ENCODE assay signal across 19 cellular contexts in genomic region chr10:79287973-79288715, GRCh38. TPM values are rescaled to one million over a fixed set of nuclear protein-coding genes. Genes with fewer than 3 reads are reported as not detected.
DNase-seq lines count a peak whose midpoint lies in the region; ATAC-seq, FAIRE-seq and TF ChIP-seq lines count a peak whose summit lies in the region.
"Had no signal": no experiment of that assay in that cellular context is flagged by ENCODE, and none has a peak within 500 bp of the region (broad histone marks: within the 10 kb centered on the region; RNA-seq: fewer than 3 reads in every experiment).

No MANE protein-coding gene starts in this region.

- H3K27me3 Mint-ChIP-seq in activated CD4-positive, alpha-beta T cell treated with anti-CD3 and anti-CD28 coated beads, Interleukin-2, amount 10 ng/mL, durations not matched to agents 24 days and 14 days: no peaks in the 10 kb centered on the region
- no peaks in the 10 kb centered on the region for H3K27me3 Mint-ChIP-seq in naive thymus-derived CD4-positive, alpha-beta T cell
- no peaks in the 10 kb centered on the region for H3K27me3 Mint-ChIP-seq in type B pancreatic cell
- H3K27me3 Mint-ChIP-seq: activated T-cell treated with anti-CD3 and anti-CD28 coated beads, Interleukin-2, amount 50 U/mL, for 24 hours had no signal

- H3K36me3 Mint-ChIP-seq in activated CD4-positive, alpha-beta T cell treated with anti-CD3 and anti-CD28 coated beads, Interleukin-2, amount 10 ng/mL, durations not matched to agents 24 days and 14 days (ENCODE audit: low read depth): peaks cover 44% of the 10 kb centered on the region
- peaks cover 0 to 12% (median 7%) of the 10 kb centered on the region in 5 donors for H3K36me3 Mint-ChIP-seq in naive thymus-derived CD4-positive, alpha-beta T cell
- peaks cover 19% of the 10 kb centered on the region for H3K36me3 Mint-ChIP-seq in type B pancreatic cell

- H3K27ac ChIP-seq in K562 (ENCODE audit: extremely low read depth, low read depth, low read length) (no peak overlapping the region), prostate gland (no peak overlapping the region)
- H3K27ac ChIP-seq in naive thymus-derived CD4-positive, alpha-beta T cell (ENCODE audit: low read depth, low read length): no peak overlapping the region

- H3K4me3 Mint-ChIP-seq in activated CD4-positive, alpha-beta T cell treated with anti-CD3 and anti-CD28 coated beads, Interleukin-2, amount 10 ng/mL, durations not matched to agents 24 days and 14 days: no peak overlapping the region
- H3K4me3 Mint-ChIP-seq in naive thymus-derived CD4-positive, alpha-beta T cell: no peak overlapping the region
- no peak overlapping the region for H3K4me3 Mint-ChIP-seq in type B pancreatic cell
- H3K4me3 Mint-ChIP-seq: activated T-cell treated with anti-CD3 and anti-CD28 coated beads, Interleukin-2, amount 50 U/mL, for 24 hours had no signal

- H3K4me1 ChIP-seq in K562 (replicated peaks in 1 of 2; ENCODE audit: control insufficient read depth in 2 of 2, insufficient read depth in 2 of 2, low read length in 2 of 2) (peaks cover 0 to 28% of the 10 kb centered on the region in 2 experiments; a peak in 3 of 5 replicates), prostate gland (replicated peaks) (no peaks in the 10 kb centered on the region)
- peaks cover 21 to 31% of the 10 kb centered on the region in 2 donors for H3K4me1 ChIP-seq in naive thymus-derived CD4-positive, alpha-beta T cell (ENCODE audit: control insufficient read depth in 2 of 2, insufficient read depth in 2 of 2, low read length in 2 of 2)

- TF ChIP-seq POLR2A in K562 (conservative IDR thresholded peaks at IDR 0.05) (no peak), prostate gland (IDR thresholded peaks at IDR 0.05) (no peak)

- CTCF ChIA-PET in K562 (lab: Yijun Ruan, JAX; ENCODE audit: low intra/inter-chr PET ratio): no interaction called here
- CTCF ChIA-PET in naive thymus-derived CD4-positive, alpha-beta T cell (lab: Charles Lee): interaction anchor here (1.0 kb wide), 1 partner anchor 82 kb away, joined by 3 read pairs; no protein-coding TSS in a partner anchor

- no peak overlapping the region for H3K4me2 ChIP-seq in K562 (ENCODE audit: insufficient read depth, low read length)

- ATAC-seq in K562 (no peak), left colon (no peak)
- ATAC-seq in naive thymus-derived CD4-positive, alpha-beta T cell: no peak
- ATAC-seq: Right ventricle myocardium inferior had no signal

- no peaks in the 10 kb centered on the region for H3K9me1 ChIP-seq in K562 (ENCODE audit: control insufficient read depth, insufficient read depth, low read length)

- TF ChIP-seq RAD21 in K562 (CRISPR knock-in tag; conservative IDR thresholded peaks at IDR 0.05 in 1 of 2, IDR thresholded peaks at IDR 0.05 in 1 of 2): no peak

- H3K4me3 ChIP-seq in K562: no peak overlapping the region
- H3K4me3 ChIP-seq in naive thymus-derived CD4-positive, alpha-beta T cell (ENCODE audit: low read length): no peak overlapping the region
- no peak overlapping the region for H3K4me3 ChIP-seq in prostate gland

- 87% methylated on average over 15 of the region's 15 CpGs for WGBS in K562 (ENCODE audit: insufficient coverage, low coverage, missing lambda C conversion rate)
- WGBS in prostate gland: 84% methylated on average over 15 of the region's 15 CpGs

- H2AFZ ChIP-seq in K562 (ENCODE audit: low read depth, low read length): no peak overlapping the region

- peaks cover 58% of the 10 kb centered on the region for H3K4me1 Mint-ChIP-seq in activated CD4-positive, alpha-beta T cell treated with anti-CD3 and anti-CD28 coated beads, Interleukin-2, amount 10 ng/mL, durations not matched to agents 24 days and 14 days
- peaks cover 24 to 58% (median 38%) of the 10 kb centered on the region in 7 donors for H3K4me1 Mint-ChIP-seq in naive thymus-derived CD4-positive, alpha-beta T cell
- H3K4me1 Mint-ChIP-seq in type B pancreatic cell (ENCODE audit: unreplicated experiment): peaks cover 20% of the 10 kb centered on the region

- BruUV-seq in K562 (replicated peaks; lab: Mats Ljungman, UMichigan): no TSS peak

- no peaks in the 10 kb centered on the region for H3K79me2 ChIP-seq in K562 (ENCODE audit: control insufficient read depth, insufficient read depth, low read length)

- POLR2A ChIA-PET in K562 (lab: Yijun Ruan, JAX): interaction anchor here (1.5 kb wide), 1 partner anchor 20 kb away, joined by 4 read pairs; no protein-coding TSS in a partner anchor
- POLR2A ChIA-PET in naive thymus-derived CD4-positive, alpha-beta T cell (lab: Charles Lee): interaction anchor here (0.6 kb wide), 1 partner anchor 915 kb away, joined by 3 read pairs; no protein-coding TSS in a partner anchor

- H3K9me3 ChIP-seq in K562 (replicated peaks; ENCODE audit: control insufficient read depth, insufficient read depth, low read depth, low read length): no peaks in the 10 kb centered on the region
- no peaks in the 10 kb centered on the region for H3K9me3 ChIP-seq in naive thymus-derived CD4-positive, alpha-beta T cell (ENCODE audit: control insufficient read depth in 2 of 3, low read length in 3 of 3)
- H3K9me3 ChIP-seq in prostate gland: no peaks in the 10 kb centered on the region

- no peak for TF ChIP-seq EP300 in K562 (IDR thresholded peaks at IDR 0.05; ENCODE audit: low read length)

- no peaks in the 10 kb centered on the region for H3K9me3 Mint-ChIP-seq in activated CD4-positive, alpha-beta T cell treated with anti-CD3 and anti-CD28 coated beads, Interleukin-2, amount 10 ng/mL, durations not matched to agents 24 days and 14 days
- no peaks in the 10 kb centered on the region for H3K9me3 Mint-ChIP-seq in naive thymus-derived CD4-positive, alpha-beta T cell
- H3K9me3 Mint-ChIP-seq in type B pancreatic cell: no peaks in the 10 kb centered on the region
- H3K9me3 Mint-ChIP-seq: activated T-cell treated with anti-CD3 and anti-CD28 coated beads, Interleukin-2, amount 50 U/mL, for 24 hours had no signal

- intact Hi-C loops in activated CD4-positive, alpha-beta T cell treated with anti-CD3 and anti-CD28 coated beads, Interleukin-2, amount 10 ng/mL, durations not matched to agents 24 days and 14 days (cut with micrococcal nuclease): loop anchor here (2.0 to 5.0 kb wide), 2 partner anchors 43 to 154 kb away; no protein-coding TSS in a partner anchor
- intact Hi-C loops in K562 (cut with micrococcal nuclease) (no loop called here), left colon (cut with DNase I, micrococcal nuclease) (no loop called here), prostate gland (cut with DNase I) (no loop called here)
- intact Hi-C loops in naive thymus-derived CD4-positive, alpha-beta T cell (cut with micrococcal nuclease): loop anchor here (2.0 to 5.0 kb wide), 4 partner anchors 43 to 1241 kb away; partner anchors contain the start of genes ZCCHC24 (in 1 of the 2) and ZMIZ1 (in 1 of the 2)

- TF ChIP-seq CTCF in K562 (IDR thresholded peaks at IDR 0.05 in 2 of 3, conservative IDR thresholded peaks at IDR 0.05 in 1 of 3; ENCODE audit: insufficient read depth in 2 of 3, low read depth in 1 of 3, low read length in 3 of 3): no peak
- TF ChIP-seq CTCF in type B pancreatic cell (conservative IDR thresholded peaks at IDR 0.05): no peak
- no peak for TF ChIP-seq CTCF in prostate gland (IDR thresholded peaks at IDR 0.05)

- in situ Hi-C loops in K562 (cut with MboI): loop anchor here (5.0 kb wide), 1 partner anchor 49 kb away; no protein-coding TSS in a partner anchor

- peaks cover 6% of the 10 kb centered on the region; the same call in 1 of the 3 replicates for H3K36me3 ChIP-seq in K562 (ENCODE audit: control insufficient read depth, insufficient read depth, low read length)
- H3K36me3 ChIP-seq in naive thymus-derived CD4-positive, alpha-beta T cell (ENCODE audit: control insufficient read depth in 2 of 3, insufficient read depth in 3 of 3, low read length in 3 of 3): peaks cover 0 to 7% (median 0%) of the 10 kb centered on the region in 3 experiments
- H3K36me3 ChIP-seq in prostate gland: no peaks in the 10 kb centered on the region

- H3K27me3 ChIP-seq in K562 (ENCODE audit: control insufficient read depth in 2 of 2, insufficient read depth in 2 of 2, low read length in 2 of 2) (no peaks in the 10 kb centered on the region), prostate gland (replicated peaks; ENCODE audit: insufficient read depth) (no peaks in the 10 kb centered on the region)
- no peaks in the 10 kb centered on the region for H3K27me3 ChIP-seq in naive thymus-derived CD4-positive, alpha-beta T cell (ENCODE audit: control insufficient read depth in 2 of 2, insufficient read depth in 2 of 2, low read length in 2 of 2)

- no peak for DNase-seq in activated CD4-positive, alpha-beta T cell treated with anti-CD3 and anti-CD28 coated beads, Interleukin-2, amount 10 ng/mL, durations not matched to agents 24 days and 14 days
- no peak for DNase-seq in activated CD4-positive, alpha-beta T cell treated with anti-CD3 and anti-CD28 coated beads, Interleukin-2, amount 50 U/mL, for 1 hour
- no peak for DNase-seq in K562 (ENCODE audit: extremely low read depth in 1 of 4, low spot score in 3 of 4)
- DNase-seq in naive thymus-derived CD4-positive, alpha-beta T cell: no peak
- no peak for DNase-seq in type B pancreatic cell (ENCODE audit: extremely low spot score, unreplicated experiment)
- no peak for DNase-seq in RPMI8226
- DNase-seq in left colon: no peak
- DNase-seq in prostate gland (ENCODE audit: low spot score): no peak
- DNase-seq: activated CD4-positive, CD25-positive, alpha-beta regulatory T cell treated with anti-CD3 and anti-CD28 coated beads, Interleukin-2, amount 50 U/mL, for 72 hours; activated T-cell treated with anti-CD3 and anti-CD28 coated beads, Interleukin-2, amount 50 U/mL, for 24 hours; EL; Karpas-422; mesendoderm; NCI-H1417; nucleus accumbens; small intestine; stimulated activated naive CD4-positive, alpha-beta T cell had no signal

- FAIRE-seq in K562 (lab: Jason Lieb, UNC): no peak
- FAIRE-seq: endothelial cell of umbilical vein, small intestine had no signal

- peaks cover 23% of the 10 kb centered on the region; the same call in 1 of the 2 replicates for H4K20me1 ChIP-seq in K562 (replicated peaks; ENCODE audit: control insufficient read depth, insufficient read depth, low read length)

- H3K27ac Mint-ChIP-seq in activated CD4-positive, alpha-beta T cell treated with anti-CD3 and anti-CD28 coated beads, Interleukin-2, amount 10 ng/mL, durations not matched to agents 24 days and 14 days: peak overlapping the region; percentile 82
- peak overlapping the region in 5 of 9 donors; percentile 2 to 69 (median 8) for H3K27ac Mint-ChIP-seq in naive thymus-derived CD4-positive, alpha-beta T cell
- peak overlapping the region; percentile 42 for H3K27ac Mint-ChIP-seq in type B pancreatic cell

- H3K9ac ChIP-seq in K562 (ENCODE audit: insufficient read depth in 1 of 2, low read depth in 2 of 2, low read length in 2 of 2): no peak overlapping the region

RNA-seq across cellular contexts. Expression of gene PPIF, which starts 59.1 kb away (rescaled TPM):
- 157 and 161 TPM in 2 replicates for total RNA-seq in activated CD4-positive, alpha-beta T cell treated with anti-CD3 and anti-CD28 coated beads, Interleukin-2, amount 10 ng/mL, durations not matched to agents 24 days and 14 days
- total RNA-seq in K562 (2011; cell fraction: chromatin; rRNA removed; ENCODE audit: low replicate concordance): 96.3 and 215 TPM in 2 replicates
- total RNA-seq in K562 (2011; cell fraction: nucleolus; rRNA removed): 144 and 155 TPM in 2 replicates
- total RNA-seq in K562 (2011; cell fraction: nucleoplasm; rRNA removed): 118 and 119 TPM in 2 replicates
- total RNA-seq in K562 (2014; rRNA removed): 53.4 and 69.8 TPM in 2 replicates
- total RNA-seq in K562 (2014; rRNA removed; fragmentation: Illumina TruSeq; extraction: Trizol): 97.7 and 108 TPM in 2 replicates
- 117 and 119 TPM in 2 replicates for total RNA-seq in K562 (2015; rRNA removed; fragmentation: Illumina TruSeq; extraction: Trizol)
- total RNA-seq in K562 (2021): 235 and 239 TPM in 2 replicates
- polyA plus RNA-seq in K562 (2011; rRNA removed): 148 and 175 TPM in 2 replicates
- 202 and 255 TPM in 2 replicates for polyA plus RNA-seq in K562 (2011; cell fraction: cytosol; rRNA removed)
- polyA plus RNA-seq in K562 (2011; cell fraction: nucleus; rRNA removed): 198 and 337 TPM in 2 replicates
- 180 and 222 TPM in 2 replicates for polyA plus RNA-seq in K562 (2012)
- polyA plus RNA-seq in K562 (2014; fragmentation: Illumina TruSeq; extraction: Trizol): 250 and 287 TPM in 2 replicates
- polyA plus RNA-seq in K562 (2014; fragmentation: Nextera tagmentation; extraction: Ambion mirVana): 10 to 100 TPM; 40.9 to 51.1 TPM
- 154 and 168 TPM in 2 replicates for polyA plus RNA-seq in K562 (2014; rRNA removed)
- polyA minus RNA-seq in K562 (2011; rRNA and poly(A)+ RNA removed): 91.8 and 131 TPM in 2 replicates
- polyA minus RNA-seq in K562 (2011; cell fraction: cytosol; rRNA and poly(A)+ RNA removed): 98.9 and 104 TPM in 2 replicates
- polyA minus RNA-seq in K562 (2011; cell fraction: nucleus; rRNA and poly(A)+ RNA removed): 116 and 136 TPM in 2 replicates
- total RNA-seq in naive thymus-derived CD4-positive, alpha-beta T cell: 100 to 1,000 TPM in 1 of 5 experiments, 10 to 100 TPM in 4; 20.6 to 192 (median 73.3) TPM
- 10 to 100 TPM in 1 of 2 donors, 1 to 10 TPM in 1; 8.7 to 12.9 TPM for polyA plus RNA-seq in naive thymus-derived CD4-positive, alpha-beta T cell
- total RNA-seq in type B pancreatic cell (ENCODE audit: low replicate concordance): 67.5 and 91.3 TPM in 2 replicates
- total RNA-seq in left colon: 100 to 1,000 TPM in 1 of 2 donors, 10 to 100 TPM in 1; 86.6 to 105 TPM
- 10 to 100 TPM; 30.6 to 69.1 TPM for total RNA-seq in prostate gland

Comparison
In these comparisons a context has a peak if more than half of its experiments do, and no peak if none do; other contexts are left out.
1. H3K27ac Mint-ChIP-seq: peak in every context shown above with its lines; median percentile 82 in activated CD4-positive, alpha-beta T cell treated with anti-CD3 and anti-CD28 coated beads, Interleukin-2, amount 10 ng/mL, durations not matched to agents 24 days and 14 days; 42 in type B pancreatic cell; 8 in naive thymus-derived CD4-positive, alpha-beta T cell.
2. intact Hi-C loops: an anchor here in activated CD4-positive, alpha-beta T cell treated with anti-CD3 and anti-CD28 coated beads, Interleukin-2, amount 10 ng/mL, durations not matched to agents 24 days and 14 days (2.0 to 5.0 kb wide) and naive thymus-derived CD4-positive, alpha-beta T cell (2.0 to 5.0 kb wide); none called in K562, left colon and prostate gland.